Comparison of ENCODE assay signal across 9 cellular contexts in the genomic region with DNA sequence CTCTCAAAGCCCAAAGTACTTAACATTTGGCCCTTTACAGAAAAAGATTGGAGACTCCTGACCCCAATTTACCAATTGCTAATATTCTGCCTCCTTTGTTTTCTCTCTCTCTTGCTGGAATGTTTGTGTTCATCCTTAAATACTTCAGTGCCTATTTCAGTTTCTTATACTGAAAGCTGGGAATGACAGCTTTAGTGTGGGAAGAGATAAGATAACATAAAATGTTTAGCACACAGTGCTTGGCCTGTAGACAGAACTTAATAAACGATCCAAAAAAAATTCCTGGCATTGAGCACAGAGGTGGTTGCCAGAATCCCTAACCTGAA. TPM values are rescaled to one million over a fixed set of nuclear protein-coding genes. Genes with fewer than 3 reads are reported as not detected.
DNase-seq lines count a peak whose midpoint lies in the region; ATAC-seq and TF ChIP-seq lines count a peak whose summit lies in the region.
"Had no signal": no experiment of that assay in that cellular context is flagged by ENCODE, and none has a peak within 500 bp of the region (broad histone marks: within the 10 kb centered on the region; RNA-seq: fewer than 3 reads in every experiment).

No MANE protein-coding gene starts in this region.

- peak overlapping the region; percentile 88 for H3K27ac Mint-ChIP-seq in stimulated activated naive CD8-positive, alpha-beta T cell treated with anti-CD3 and anti-CD28 coated beads, Interleukin-15, Interleukin-2, amounts not matched to agents 100 ng/mL and 50 ng/mL, for 24 hours
- H3K27ac Mint-ChIP-seq: nephron progenitor cell had no signal

- H3K27me3 ChIP-seq in osteoblast (ENCODE audit: insufficient read depth, low read length) = no peaks in the 10 kb centered on the region

- H3K9me3 Mint-ChIP-seq in stimulated activated naive CD8-positive, alpha-beta T cell treated with anti-CD3 and anti-CD28 coated beads, Interleukin-15, Interleukin-2, amounts not matched to agents 100 ng/mL and 50 ng/mL, for 24 hours = no peaks in the 10 kb centered on the region
- H3K9me3 Mint-ChIP-seq: nephron progenitor cell had no signal

- peaks cover 54% of the 10 kb centered on the region for H3K4me1 Mint-ChIP-seq in stimulated activated naive CD8-positive, alpha-beta T cell treated with anti-CD3 and anti-CD28 coated beads, Interleukin-15, Interleukin-2, amounts not matched to agents 100 ng/mL and 50 ng/mL, for 24 hours (ENCODE audit: low read depth)

- DNase-seq in stimulated activated naive CD8-positive, alpha-beta T cell treated with anti-CD3 and anti-CD28 coated beads, Interleukin-15, Interleukin-2, amounts not matched to agents 100 U/mL and 50 U/mL, for 24 hours = no peak
- peak; percentile 67 for DNase-seq in fibroblast of peridontal ligament (ENCODE audit: extremely low read depth)
- DNase-seq in osteoblast (ENCODE audit: insufficient read length, low spot score, missing footprints) = no peak
- DNase-seq in NCI-H146 (lab: John Stamatoyannopoulos, UW) = no peak
- DNase-seq: nephron progenitor cell had no signal

- H3K4me3 ChIP-seq in osteoblast (ENCODE audit: insufficient read depth, low read length) = peak overlapping the region; percentile 50

- no peaks in the 10 kb centered on the region for H3K9me3 ChIP-seq in osteoblast (ENCODE audit: low read depth, low read length)

- H3K27ac ChIP-seq in osteoblast (ENCODE audit: low read depth, low read length) = peak overlapping the region; percentile 99

- H3K36me3 ChIP-seq in osteoblast (ENCODE audit: insufficient read depth, low read length) = no peaks in the 10 kb centered on the region

- no peak for ATAC-seq in stimulated activated naive CD8-positive, alpha-beta T cell treated with anti-CD3 and anti-CD28 coated beads, Interleukin-15, Interleukin-2, amounts not matched to agents 100 U/mL and 50 U/mL, for 24 hours
- ATAC-seq in HG03469 (IDR thresholded peaks at IDR 0.05; ENCODE audit: unreplicated experiment) (no peak), GM18502 (IDR thresholded peaks at IDR 0.05; ENCODE audit: poor library complexity, unreplicated experiment) (no peak), HG02840 (IDR thresholded peaks at IDR 0.05; ENCODE audit: low FRiP score, unreplicated experiment) (no peak)

- no peaks in the 10 kb centered on the region for H3K27me3 Mint-ChIP-seq in stimulated activated naive CD8-positive, alpha-beta T cell treated with anti-CD3 and anti-CD28 coated beads, Interleukin-15, Interleukin-2, amounts not matched to agents 100 ng/mL and 50 ng/mL, for 24 hours

- H2AFZ ChIP-seq in osteoblast (ENCODE audit: low read length) = peak overlapping the region; percentile 13

- H3K36me3 Mint-ChIP-seq in stimulated activated naive CD8-positive, alpha-beta T cell treated with anti-CD3 and anti-CD28 coated beads, Interleukin-15, Interleukin-2, amounts not matched to agents 100 ng/mL and 50 ng/mL, for 24 hours (ENCODE audit: low read depth) = peaks cover 7% of the 10 kb centered on the region

- peak overlapping the region; percentile 82 for H3K4me2 ChIP-seq in osteoblast (ENCODE audit: insufficient read depth, low read length)

- peak overlapping the region; percentile 40 for H3K4me3 Mint-ChIP-seq in stimulated activated naive CD8-positive, alpha-beta T cell treated with anti-CD3 and anti-CD28 coated beads, Interleukin-15, Interleukin-2, amounts not matched to agents 100 ng/mL and 50 ng/mL, for 24 hours
- H3K4me3 Mint-ChIP-seq: nephron progenitor cell had no signal

- H3K4me1 ChIP-seq in osteoblast (ENCODE audit: insufficient read depth, low read length) = peaks cover 59% of the 10 kb centered on the region

- H4K20me1 ChIP-seq in osteoblast (ENCODE audit: insufficient read depth, low read length) = peaks cover 12% of the 10 kb centered on the region

- no peak for TF ChIP-seq CTCF in osteoblast (IDR thresholded peaks at IDR 0.05; ENCODE audit: extremely low read depth, low read depth, low read length)

- H3K79me2 ChIP-seq in osteoblast (ENCODE audit: insufficient read depth, low read length) = peaks cover 12% of the 10 kb centered on the region

RNA-seq across cellular contexts. Expression of a gene that starts 3.0 kb away (rescaled TPM):
- total RNA-seq in osteoblast = 86.9 and 106 TPM in 2 replicates

RNA-seq across cellular contexts. Expression of a gene that starts 52.8 kb away (rescaled TPM):
- 48.5 and 52.7 TPM in 2 replicates for total RNA-seq in osteoblast

RNA-seq across cellular contexts. Expression of a gene that starts 56.2 kb away (rescaled TPM):
- total RNA-seq in osteoblast = 59.4 and 61.0 TPM in 2 replicates
